ENCODE assay signal across 7 cellular contexts in genomic region chr2:156254637-156255067, GRCh38.
A peak's percentile ranks its signal among the peaks of the same experiment; 100 is the strongest.
DNase-seq lines count a peak whose midpoint lies in the region; ATAC-seq and TF ChIP-seq lines count a peak whose summit lies in the region.
"Not testable (repeated sequence)": the region's sequence is repeated elsewhere in the genome, so short reads cannot be mapped to it uniquely, and the experiment has no call there.

No MANE protein-coding gene starts in this region.

- DNase-seq in GM23338 (ENCODE audit: low spot score) (peak; percentile 48), NCI-H2171 treated with DMSO at 0.1 percent for 48 hours (lab: John Stamatoyannopoulos, UW) (peak; percentile 57)
- not testable (repeated sequence) for DNase-seq in T-helper 2 cell treated with Interferon-gamma antibody and Interleukin-4, amounts not matched to agents 5 μg/mL and 100 μg/mL, for 36 hours (ENCODE audit: low spot score)

- H3K9me3 ChIP-seq in endocrine pancreas (ENCODE audit: control insufficient read depth, low read length); iPS-20b (ENCODE audit: insufficient read depth, low read depth, low read length); parathyroid adenoma (ENCODE audit: control insufficient read depth, low read length): not testable (repeated sequence)

- peaks cover 17% of the 10 kb centered on the region; the same call in 2 of the 3 replicates for H3K9me3 Mint-ChIP-seq in GM23338
- H3K9me3 Mint-ChIP-seq in T-helper 2 cell treated with Interferon-gamma antibody and Interleukin-4, amounts not matched to agents 5 μg/mL and 100 μg/mL, for 36 hours; activated naive CD8-positive, alpha-beta T cell (ENCODE audit: low read depth): not testable (repeated sequence)

- H3K4me1 Mint-ChIP-seq in GM23338; T-helper 2 cell treated with Interferon-gamma antibody and Interleukin-4, amounts not matched to agents 5 μg/mL and 100 μg/mL, for 36 hours (ENCODE audit: low read depth); activated naive CD8-positive, alpha-beta T cell (ENCODE audit: low read depth): not testable (repeated sequence)

- not testable (repeated sequence) for H3F3A ChIP-seq in GM23338 (replicated peaks; ENCODE audit: low read depth)

- ATAC-seq in GM23338: not testable (repeated sequence)

- H3K4me2 ChIP-seq in GM23338: peak overlapping the region; percentile 79
- H3K4me2 ChIP-seq in parathyroid adenoma (ENCODE audit: low read length): not testable (repeated sequence)

- peak overlapping the region; percentile 64 for H3K27ac ChIP-seq in GM23338 (ENCODE audit: low read depth)
- H3K27ac ChIP-seq in iPS-20b (ENCODE audit: low read length): not testable (repeated sequence)
- peak overlapping the region; percentile 64 for H3K27ac ChIP-seq in parathyroid adenoma

- H3K4me3 ChIP-seq in GM23338: peak overlapping the region; percentile 60
- H3K4me3 ChIP-seq in endocrine pancreas (ENCODE audit: control insufficient read depth, insufficient read depth, low read length): peak overlapping the region; percentile 59
- peak overlapping the region; percentile 56 for H3K4me3 ChIP-seq in iPS-20b (ENCODE audit: low read length)
- not testable (repeated sequence) for H3K4me3 ChIP-seq in parathyroid adenoma (ENCODE audit: low read depth, low read length)

- peak overlapping the region; percentile 93 for H3K27ac Mint-ChIP-seq in GM23338
- H3K27ac Mint-ChIP-seq in T-helper 2 cell treated with Interferon-gamma antibody and Interleukin-4, amounts not matched to agents 5 μg/mL and 100 μg/mL, for 36 hours: peak overlapping the region; percentile 37
- peak overlapping the region; percentile 59 for H3K27ac Mint-ChIP-seq in activated naive CD8-positive, alpha-beta T cell

- not testable (repeated sequence) for H4K20me1 ChIP-seq in GM23338 (replicated peaks; ENCODE audit: insufficient read depth)

- TF ChIP-seq CTCF in GM23338 (conservative IDR thresholded peaks at IDR 0.05; ENCODE audit: low read depth in 2 of 2); parathyroid adenoma (IDR thresholded peaks at IDR 0.05): not testable (repeated sequence)

- H3K4me1 ChIP-seq in GM23338 (ENCODE audit: insufficient read depth); endocrine pancreas (ENCODE audit: control insufficient read depth, insufficient read depth, low read length); iPS-20b (ENCODE audit: insufficient read depth, low read length); parathyroid adenoma: not testable (repeated sequence)

- H3K36me3 ChIP-seq in GM23338 (ENCODE audit: insufficient read depth); endocrine pancreas (ENCODE audit: control insufficient read depth, insufficient read depth, low read length); iPS-20b (ENCODE audit: insufficient read depth, low read depth, low read length); parathyroid adenoma (ENCODE audit: control insufficient read depth, insufficient read depth, low read length): not testable (repeated sequence)

- H3K9ac ChIP-seq in endocrine pancreas (ENCODE audit: control insufficient read depth, insufficient read depth, low read length); parathyroid adenoma: not testable (repeated sequence)
- H3K9ac ChIP-seq in iPS-20b (ENCODE audit: low read depth, low read length): peak overlapping the region; percentile 73

- H3K27me3 Mint-ChIP-seq in GM23338 (ENCODE audit: insufficient read depth, low read depth, poor library complexity); T-helper 2 cell treated with Interferon-gamma antibody and Interleukin-4, amounts not matched to agents 5 μg/mL and 100 μg/mL, for 36 hours (ENCODE audit: low read depth); activated naive CD8-positive, alpha-beta T cell: not testable (repeated sequence)

- not testable (repeated sequence) for H2AFZ ChIP-seq in GM23338
- peak overlapping the region; percentile 66 for H2AFZ ChIP-seq in parathyroid adenoma

- not testable (repeated sequence) for H3K27me3 ChIP-seq in GM23338 (ENCODE audit: insufficient read depth); endocrine pancreas (ENCODE audit: control insufficient read depth, insufficient read depth, low read length); iPS-20b (ENCODE audit: insufficient read depth, low read length); parathyroid adenoma (ENCODE audit: control insufficient read depth, insufficient read depth, low read length)

- peak overlapping the region; percentile 75 for H3K4me3 Mint-ChIP-seq in GM23338
- H3K4me3 Mint-ChIP-seq in T-helper 2 cell treated with Interferon-gamma antibody and Interleukin-4, amounts not matched to agents 5 μg/mL and 100 μg/mL, for 36 hours: peak overlapping the region; percentile 77
- peak overlapping the region; percentile 73 for H3K4me3 Mint-ChIP-seq in activated naive CD8-positive, alpha-beta T cell

- H3K9me2 ChIP-seq in GM23338 (ENCODE audit: insufficient read depth): not testable (repeated sequence)

- peaks cover 18% of the 10 kb centered on the region; the same call in 2 of the 3 replicates for H3K36me3 Mint-ChIP-seq in GM23338 (ENCODE audit: low read depth)
- H3K36me3 Mint-ChIP-seq in T-helper 2 cell treated with Interferon-gamma antibody and Interleukin-4, amounts not matched to agents 5 μg/mL and 100 μg/mL, for 36 hours (ENCODE audit: low read depth); activated naive CD8-positive, alpha-beta T cell: not testable (repeated sequence)

- peaks cover 31% of the 10 kb centered on the region for H3K79me2 ChIP-seq in GM23338 (replicated peaks; ENCODE audit: insufficient read depth)
- not testable (repeated sequence) for H3K79me2 ChIP-seq in parathyroid adenoma

TF ChIP-seq in GM23338, 12 proteins besides CTCF, POLR2A, EP300 and RAD21:
- 0 out of 2 replicates have a peak, but pooled peaks have one; percentile 22 for TF ChIP-seq POLR2AphosphoS5 (IDR thresholded peaks at IDR 0.05; ENCODE audit: low read depth)

Comparison
In these comparisons a context has a peak if more than half of its experiments do, and no peak if none do; other contexts are left out.
1. H3K27ac Mint-ChIP-seq: peak in every context shown above with its lines; median percentile 93 in GM23338; 59 in activated naive CD8-positive, alpha-beta T cell; 37 in T-helper 2 cell treated with Interferon-gamma antibody and Interleukin-4, amounts not matched to agents 5 μg/mL and 100 μg/mL, for 36 hours.